ENCODE assay signal across 8 cellular contexts in genomic region chr3:16897254-16897926, GRCh38. TPM values are rescaled to one million over a fixed set of nuclear protein-coding genes. Genes with fewer than 3 reads are reported as not detected.
DNase-seq lines count a peak whose midpoint lies in the region; ATAC-seq, FAIRE-seq and TF ChIP-seq lines count a peak whose summit lies in the region.

No MANE protein-coding gene starts in this region.

- peaks cover 33% of the 10 kb centered on the region for H4K20me1 ChIP-seq in OCI-LY3 (ENCODE audit: insufficient read depth, low read length)
- no peaks in the 10 kb centered on the region for H4K20me1 ChIP-seq in MM.1S (ENCODE audit: insufficient read depth, low read length)

- TF ChIP-seq POLR2A in H54 (IDR thresholded peaks at IDR 0.05; ENCODE audit: low read depth, low read length), result no peak

- H3K79me2 ChIP-seq in OCI-LY3 (ENCODE audit: low read length) (peaks cover 65% of the 10 kb centered on the region), MM.1S (ENCODE audit: low read length) (peaks cover 100% of the 10 kb centered on the region)

- H3K9me3 ChIP-seq in OCI-LY3 (ENCODE audit: insufficient read depth, low read length), result no peaks in the 10 kb centered on the region
- H3K9me3 ChIP-seq in kidney (ENCODE audit: control insufficient read depth in 1 of 2, low read length in 2 of 2), result no peaks in the 10 kb centered on the region
- H3K9me3 ChIP-seq in MM.1S (replicated peaks; ENCODE audit: insufficient read depth, low read length), result no peaks in the 10 kb centered on the region

- peak overlapping the region; percentile 62 for H3K4me3 ChIP-seq in OCI-LY3 (ENCODE audit: low read length)
- H3K4me3 ChIP-seq in kidney (ENCODE audit: low read length in 2 of 2), result peak overlapping the region; percentile 59 to 71
- no peak overlapping the region for H3K4me3 ChIP-seq in MM.1S (ENCODE audit: low read length)

- intact Hi-C loops in kidney (cut with DNase I), result no loop called here

- no peaks in the 10 kb centered on the region for H3K9me2 ChIP-seq in MM.1S (replicated peaks; ENCODE audit: insufficient read depth, low read length)

- H3K4me1 ChIP-seq in OCI-LY3 (ENCODE audit: low read length) (peaks cover 26% of the 10 kb centered on the region), kidney (ENCODE audit: control insufficient read depth in 1 of 2, insufficient read depth in 1 of 2, low read depth in 1 of 2, low read length in 2 of 2) (peaks cover 21 to 40% of the 10 kb centered on the region in 2 donors), MM.1S (ENCODE audit: low read length) (no peaks in the 10 kb centered on the region)

- FAIRE-seq in kidney (lab: Jason Lieb, UNC) (no peak), urothelium cell line (lab: Jason Lieb, UNC) (no peak), H54 (lab: Jason Lieb, UNC) (no peak)

- peak; percentile 73 for ATAC-seq in HG02885 (IDR thresholded peaks at IDR 0.05; ENCODE audit: poor library complexity, unreplicated experiment)

- H2AFZ ChIP-seq in OCI-LY3 (ENCODE audit: low read depth, low read length) (no peak overlapping the region), MM.1S (ENCODE audit: low read length) (no peak overlapping the region)

- H3K4me2 ChIP-seq in OCI-LY3 (ENCODE audit: low read length) (peak overlapping the region; percentile 77), MM.1S (ENCODE audit: low read depth, low read length) (no peak overlapping the region)

- DNase-seq in stimulated activated CD4-positive, alpha-beta T cell treated with anti-CD3 and anti-CD28 coated beads, Interleukin-1b, Interleukin-23, amount 100 ng/mL, for 48 hours, result peak; percentile 48
- no peak for DNase-seq in stimulated activated CD4-positive, alpha-beta T cell treated with anti-CD3 and anti-CD28 coated beads, Interleukin-12 subunit alpha, Interleukin-12 subunit beta, amount 100 ng/mL, for 4 hours
- DNase-seq in kidney, result no peak
- DNase-seq in urothelium cell line (ENCODE audit: low spot score), result no peak
- no peak for DNase-seq in MM.1S
- no peak for DNase-seq in H54 (ENCODE audit: insufficient read length, low spot score)

- no peak for TF ChIP-seq CTCF in OCI-LY3 (IDR thresholded peaks at IDR 0.05; ENCODE audit: low read depth, low read length)
- no peak for TF ChIP-seq CTCF in kidney (IDR thresholded peaks at IDR 0.05; ENCODE audit: borderline replicate concordance, extremely low read depth, insufficient read depth)
- TF ChIP-seq CTCF in MM.1S (IDR thresholded peaks at IDR 0.05; ENCODE audit: low read length), result no peak

- H3K27ac ChIP-seq in OCI-LY3 (ENCODE audit: low read length), result no peak overlapping the region
- no peak overlapping the region for H3K27ac ChIP-seq in kidney (ENCODE audit: low read depth in 2 of 2, low read length in 2 of 2)
- H3K27ac ChIP-seq in MM.1S (ENCODE audit: low read length), result no peak overlapping the region

- H3K9ac ChIP-seq in OCI-LY3 (ENCODE audit: low read length), result 0 out of 2 replicates have a peak overlapping the region, but pooled peaks have one; percentile 8
- H3K9ac ChIP-seq in kidney (ENCODE audit: low read length in 2 of 2), result no peak overlapping the region
- no peak overlapping the region for H3K9ac ChIP-seq in MM.1S (ENCODE audit: low read length)

- H3F3A ChIP-seq in MM.1S (ENCODE audit: insufficient read depth, low read length), result no peaks in the 10 kb centered on the region

- H3K27me3 ChIP-seq in OCI-LY3 (ENCODE audit: low read depth, low read length) (no peaks in the 10 kb centered on the region), MM.1S (replicated peaks; ENCODE audit: insufficient read depth, low read length) (no peaks in the 10 kb centered on the region)

- H3K36me3 ChIP-seq in OCI-LY3 (replicated peaks; ENCODE audit: low read depth, low read length) (no peaks in the 10 kb centered on the region), kidney (ENCODE audit: control insufficient read depth in 1 of 2, insufficient read depth in 2 of 2, low read length in 2 of 2) (no peaks in the 10 kb centered on the region), MM.1S (replicated peaks; ENCODE audit: insufficient read depth, low read length) (no peaks in the 10 kb centered on the region)

RNA-seq across cellular contexts. Expression of gene PLCL2, which starts 12.6 kb away (rescaled TPM):
- 19.1 TPM for total RNA-seq in kidney
- polyA plus RNA-seq in kidney (ENCODE audit: insufficient read depth, low read depth, low replicate concordance), result 10.5 TPM
